In the genomic region with DNA sequence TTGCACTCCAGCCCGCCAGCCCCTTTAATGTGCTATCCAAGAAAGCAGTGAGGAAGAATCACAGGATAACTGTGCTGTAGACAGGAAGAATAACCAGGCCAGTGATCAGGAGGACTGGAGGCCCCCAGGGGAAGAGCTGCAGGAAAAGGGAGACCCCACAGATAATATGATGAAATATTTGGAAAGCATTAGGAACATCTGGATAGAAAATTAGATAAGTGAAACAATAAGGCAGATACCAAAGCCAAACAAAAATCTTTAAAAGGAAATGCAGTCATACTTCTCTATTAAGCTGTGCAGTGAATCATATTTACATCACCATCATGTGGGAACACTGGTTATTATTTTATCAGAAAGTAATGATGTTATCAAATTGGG, we compare ENCODE assay signal across 10 cellular contexts. TPM values are rescaled to one million over a fixed set of nuclear protein-coding genes. Genes with fewer than 3 reads are reported as not detected.
DNase-seq lines count a peak whose midpoint lies in the region; ATAC-seq and TF ChIP-seq lines count a peak whose summit lies in the region.
"Had no signal": no experiment of that assay in that cellular context is flagged by ENCODE, and none has a peak within 500 bp of the region (broad histone marks: within the 10 kb centered on the region; RNA-seq: fewer than 3 reads in every experiment).

No MANE protein-coding gene starts in this region.

- CTCF ChIA-PET in CD4-positive, alpha-beta memory T cell (lab: Charles Lee; ENCODE audit: partially characterized antibody), result interaction anchor here (1.2 to 1.7 kb wide), 4 partner anchors 10 to 137 kb away, joined by 3 to 9 read pairs (median 4); no protein-coding TSS in a partner anchor

- H3K9me3 Mint-ChIP-seq in CD4-positive, alpha-beta memory T cell, result peaks cover 0 to 2% (median 0%) of the 10 kb centered on the region in 8 donors

- POLR2A ChIA-PET in CD4-positive, alpha-beta memory T cell (lab: Charles Lee; ENCODE audit: partially characterized antibody), result interaction anchor here (1.8 kb wide), 1 partner anchor 14 kb away, joined by 13 read pairs; a partner anchor contains a TSS

- TF ChIP-seq CTCF in RWPE2 (IDR thresholded peaks at IDR 0.05; ENCODE audit: poor library complexity, severe bottlenecking), result no peak
- TF ChIP-seq CTCF in fibroblast of mammary gland (conservative IDR thresholded peaks at IDR 0.05; ENCODE audit: control insufficient read depth, insufficient read depth, low read depth, low read length), result no peak
- TF ChIP-seq CTCF in omental fat pad (IDR thresholded peaks at IDR 0.05), result no peak

- peaks cover 44% of the 10 kb centered on the region for H3K4me1 ChIP-seq in CD4-positive, alpha-beta memory T cell (ENCODE audit: insufficient read depth, low read length)
- peaks cover 26% of the 10 kb centered on the region for H3K4me1 ChIP-seq in RWPE2 (ENCODE audit: insufficient read depth, poor library complexity, severe bottlenecking)

- H3K27ac Mint-ChIP-seq in CD4-positive, alpha-beta memory T cell, result peak overlapping the region in 6 of 7 donors; percentile 11 to 77 (median 34)

- H3K36me3 ChIP-seq in CD4-positive, alpha-beta memory T cell (ENCODE audit: insufficient read depth, low read length), result no peaks in the 10 kb centered on the region
- no peaks in the 10 kb centered on the region for H3K36me3 ChIP-seq in RWPE2 (ENCODE audit: low read depth)

- no peak overlapping the region for H3K27ac ChIP-seq in CD4-positive, alpha-beta memory T cell (ENCODE audit: low read depth, low read length)
- H3K27ac ChIP-seq in RWPE2 (ENCODE audit: poor library complexity, severe bottlenecking), result peak overlapping the region; percentile 67
- H3K27ac ChIP-seq: VCaP had no signal

- intact Hi-C loops in CD4-positive, alpha-beta memory T cell (cut with micrococcal nuclease), result loop anchor here (2.0 kb wide), 1 partner anchor 28 kb away; no protein-coding TSS in a partner anchor

- H3K4me1 Mint-ChIP-seq in CD4-positive, alpha-beta memory T cell, result peaks cover 26 to 52% (median 37%) of the 10 kb centered on the region in 4 donors

- H3K4me3 ChIP-seq in CD4-positive, alpha-beta memory T cell (ENCODE audit: low read length in 2 of 2), result no peak overlapping the region
- H3K4me3 ChIP-seq in RWPE2 (ENCODE audit: severe bottlenecking), result no peak overlapping the region
- H3K4me3 ChIP-seq in fibroblast of mammary gland (ENCODE audit: control insufficient read depth, low read depth, low read length), result no peak overlapping the region

- ATAC-seq in RWPE2 (ENCODE audit: low read depth), result peak; percentile 60
- peak; percentile 51 for ATAC-seq in omental fat pad (ENCODE audit: low FRiP score)
- ATAC-seq in GM18517 (IDR thresholded peaks at IDR 0.05; ENCODE audit: unreplicated experiment), result no peak
- ATAC-seq in GM18867 (IDR thresholded peaks at IDR 0.05; ENCODE audit: unreplicated experiment), result no peak

- peaks cover 13 to 23% of the 10 kb centered on the region in 2 donors for H3K27me3 Mint-ChIP-seq in CD4-positive, alpha-beta memory T cell

- no peaks in the 10 kb centered on the region for H3K9me3 ChIP-seq in CD4-positive, alpha-beta memory T cell (ENCODE audit: control insufficient read depth in 1 of 2, low read length in 2 of 2)
- peaks cover 3% of the 10 kb centered on the region for H3K9me3 ChIP-seq in RWPE2 (ENCODE audit: severe bottlenecking)

- no peaks in the 10 kb centered on the region for H3K27me3 ChIP-seq in CD4-positive, alpha-beta memory T cell (ENCODE audit: insufficient read depth, low read length)
- no peaks in the 10 kb centered on the region for H3K27me3 ChIP-seq in RWPE2 (ENCODE audit: insufficient read depth, poor library complexity, severe bottlenecking)

- no peaks in the 10 kb centered on the region for H3K36me3 Mint-ChIP-seq in CD4-positive, alpha-beta memory T cell

- H3K4me3 Mint-ChIP-seq in CD4-positive, alpha-beta memory T cell, result peak overlapping the region in 7 of 8 donors; percentile 5 to 71 (median 60)

- DNase-seq in CD4-positive, alpha-beta memory T cell, result no peak
- no peak for DNase-seq in RWPE2 (ENCODE audit: low spot score)
- DNase-seq in fibroblast of mammary gland (ENCODE audit: low read depth), result peak; percentile 86
- no peak for DNase-seq in omental fat pad (ENCODE audit: low spot score)
- DNase-seq in NCI-H510A (lab: John Stamatoyannopoulos, UW), result no peak
- no peak for DNase-seq in stimulated activated naive CD4-positive, alpha-beta T cell (lab: John Stamatoyannopoulos, UW)
- DNase-seq: NCI-H1417 treated with DMSO at 0.1 percent for 48 hours had no signal

RNA-seq across cellular contexts. Expression of a gene that starts 14.3 kb away (rescaled TPM):
- total RNA-seq in CD4-positive, alpha-beta memory T cell, result 10 to 100 TPM; 46.3 to 47.7 TPM
- polyA plus RNA-seq in CD4-positive, alpha-beta memory T cell, result 10 to 100 TPM; 31.6 to 50.5 TPM
- 10 to 100 TPM; 14.0 to 26.8 (median 17.9) TPM for total RNA-seq in omental fat pad

RNA-seq across cellular contexts. Expression of a gene that starts 42.9 kb away (rescaled TPM):
- total RNA-seq in CD4-positive, alpha-beta memory T cell, result 10 to 100 TPM; 23.4 to 27.5 TPM
- polyA plus RNA-seq in CD4-positive, alpha-beta memory T cell, result 10 to 100 TPM; 13.1 to 17.8 TPM
- 10 to 100 TPM; 11.8 to 18.8 (median 16.6) TPM for total RNA-seq in omental fat pad

Comparison
In these comparisons a context has a peak if more than half of its experiments do, and no peak if none do; other contexts are left out.
1. ATAC-seq: peak in RWPE2 (single experiment) and omental fat pad (single experiment); none in GM18517 (single experiment) and GM18867 (single experiment).